In genomic region chr3:124016483-124016882, GRCh38 we compare ENCODE assay signal across 10 cellular contexts. TPM values are rescaled to one million over a fixed set of nuclear protein-coding genes. Genes with fewer than 3 reads are reported as not detected.
A peak's percentile ranks its signal among the peaks of the same experiment; 100 is the strongest.
DNase-seq lines count a peak whose midpoint lies in the region; FAIRE-seq and TF ChIP-seq lines count a peak whose summit lies in the region.
"Not testable (repeated sequence)": the region's sequence is repeated elsewhere in the genome, so short reads cannot be mapped to it uniquely, and the experiment has no call there.
"Had no signal": no experiment of that assay in that cellular context is flagged by ENCODE, and none has a peak within 500 bp of the region (broad histone marks: within the 10 kb centered on the region; RNA-seq: fewer than 3 reads in every experiment).

No MANE protein-coding gene starts in this region.

- dilution Hi-C loops in keratinocyte (cut with MboI; ENCODE audit: extremely low pct_ligation_motif_present, low sequenced_read_pairs) = not testable (repeated sequence)

- H3K36me3 ChIP-seq in NT2/D1 (ENCODE audit: insufficient read depth, insufficient read length, low read length); keratinocyte (ENCODE audit: control insufficient read depth in 2 of 2, extremely low read depth in 1 of 2, insufficient read depth in 2 of 2, low read length in 2 of 2); parathyroid adenoma (ENCODE audit: control insufficient read depth, insufficient read depth, low read length): not testable (repeated sequence)

- not testable (repeated sequence) for H2AFZ ChIP-seq in keratinocyte (ENCODE audit: control insufficient read depth, low read length)
- peak overlapping the region; percentile 50 for H2AFZ ChIP-seq in parathyroid adenoma

- peak; percentile 56 for TF ChIP-seq CTCF in 22Rv1 (IDR thresholded peaks at IDR 0.05)
- peak in 2 of 3 experiments; percentile 12 to 28 for TF ChIP-seq CTCF in keratinocyte (optimal IDR thresholded peaks at IDR 0.05 in 1 of 3, IDR thresholded peaks at IDR 0.05 in 1 of 3, conservative IDR thresholded peaks at IDR 0.05 in 1 of 3; ENCODE audit: extremely low read depth in 1 of 3, insufficient read depth in 2 of 3, low read length in 3 of 3)
- peak; percentile 83 for TF ChIP-seq CTCF in parathyroid adenoma (IDR thresholded peaks at IDR 0.05)

- not testable (repeated sequence) for H3K79me2 ChIP-seq in keratinocyte (ENCODE audit: control insufficient read depth, insufficient read depth, low read length); parathyroid adenoma

- not testable (repeated sequence) for H3K9me1 ChIP-seq in keratinocyte (ENCODE audit: control insufficient read depth, extremely low read depth, insufficient read depth, low read length)

- in situ Hi-C loops in G401 (cut with HindIII; ENCODE audit: low sequenced_read_pairs) = not testable (repeated sequence)

- not testable (repeated sequence) for H3K9ac ChIP-seq in NT2/D1 (ENCODE audit: insufficient read length, low read depth); keratinocyte (ENCODE audit: control insufficient read depth, extremely low read depth, insufficient read depth, low read length); parathyroid adenoma

- not testable (repeated sequence) for H3K4me2 ChIP-seq in keratinocyte (ENCODE audit: control insufficient read depth, extremely low read depth, insufficient read depth, low read depth, low read length); parathyroid adenoma (ENCODE audit: low read length)

- H3K4me3 ChIP-seq in NT2/D1 (ENCODE audit: insufficient read length, low read depth); keratinocyte (ENCODE audit: control insufficient read depth in 2 of 3, extremely low read depth in 1 of 3, insufficient read depth in 2 of 3, low read depth in 1 of 3, low read length in 3 of 3); parathyroid adenoma (ENCODE audit: low read depth, low read length): not testable (repeated sequence)

- not testable (repeated sequence) for H4K20me1 ChIP-seq in keratinocyte (ENCODE audit: control insufficient read depth, extremely low read depth, insufficient read depth, low read length)

- not testable (repeated sequence) for H3K27ac ChIP-seq in 22Rv1; keratinocyte (ENCODE audit: control insufficient read depth, insufficient read depth, low read length); parathyroid adenoma

- H3K9me3 ChIP-seq in NT2/D1 (ENCODE audit: insufficient read depth, low read length); keratinocyte (ENCODE audit: control insufficient read depth, low read depth, low read length); parathyroid adenoma (ENCODE audit: control insufficient read depth, low read length): not testable (repeated sequence)

- DNase-seq in G401 (ENCODE audit: low spot score) = peak; percentile 41
- peak; percentile 63 for DNase-seq in M059J (ENCODE audit: low read depth)
- peak; percentile 54 for DNase-seq in NT2/D1 (ENCODE audit: low read depth, low spot score)
- peak; percentile 19 for DNase-seq in amniotic stem cell (lab: John Stamatoyannopoulos, UW)
- peak; percentile 6 for DNase-seq in fibroblast of gingiva (ENCODE audit: low read depth)
- DNase-seq in keratinocyte (ENCODE audit: low read depth, low spot score) = not testable (repeated sequence)

- H3K27me3 ChIP-seq in NT2/D1 (ENCODE audit: insufficient read depth, insufficient read length); parathyroid adenoma (ENCODE audit: control insufficient read depth, insufficient read depth, low read length): not testable (repeated sequence)
- H3K27me3 ChIP-seq in keratinocyte (ENCODE audit: control insufficient read depth, extremely low read depth, insufficient read depth, low read length) = peaks cover 11% of the 10 kb centered on the region

- FAIRE-seq in keratinocyte (lab: Jason Lieb, UNC) = not testable (repeated sequence)

- not testable (repeated sequence) for H3K4me1 ChIP-seq in NT2/D1 (ENCODE audit: insufficient read depth, insufficient read length); keratinocyte (ENCODE audit: control insufficient read depth, extremely low read depth, insufficient read depth, low read length); parathyroid adenoma

RNA-seq across cellular contexts. Expression of gene KALRN, which starts 16.7 kb away (rescaled TPM):
- total RNA-seq in G401 (2014; rRNA removed; shearing (Covaris generic)) = 0.80 and 1.1 TPM in 2 replicates
- 6.2 and 14.1 TPM in 2 replicates for total RNA-seq in M059J (2014; rRNA removed; shearing (Covaris generic))
- 0.66 to 0.91 TPM (median 0.73 TPM) in 3 replicates for polyA plus RNA-seq in keratinocyte
- polyA plus RNA-seq in keratinocyte (2011; ENCODE audit: low read depth) = 5.1 TPM
- polyA plus RNA-seq in keratinocyte (2011; cell fraction: cytosol; rRNA removed) = 0.68 and 1.4 TPM in 2 replicates
- 2.2 and 3.0 TPM in 2 replicates for polyA plus RNA-seq in keratinocyte (2011; cell fraction: nucleus; rRNA removed)
- polyA plus RNA-seq in keratinocyte (2012; ENCODE audit: low replicate concordance) = 0.52 and 3.1 TPM in 2 replicates
- polyA minus RNA-seq in keratinocyte = 0.36 to 2.0 TPM (median 0.96 TPM) in 3 replicates
- 0.96 TPM for polyA minus RNA-seq in keratinocyte (2011; cell fraction: cytosol; rRNA and poly(A)+ RNA removed)
- polyA minus RNA-seq in keratinocyte (2011; cell fraction: nucleus; rRNA and poly(A)+ RNA removed) = 2.1 and 2.4 TPM in 2 replicates

RNA-seq across cellular contexts. Expression of gene ROPN1, which starts 24.6 kb away (rescaled TPM):
- total RNA-seq in G401 (2014; rRNA removed; shearing (Covaris generic)) = not detected in 2 replicates
- total RNA-seq in M059J (2014; rRNA removed; shearing (Covaris generic)) = not detected in 2 replicates
- polyA plus RNA-seq in keratinocyte = 0.35 to 0.62 TPM (median 0.45 TPM) in 3 replicates
- not detected for polyA plus RNA-seq in keratinocyte (2011; ENCODE audit: low read depth)
- 0.52 and 0.80 TPM in 2 replicates for polyA plus RNA-seq in keratinocyte (2011; cell fraction: cytosol; rRNA removed)
- polyA plus RNA-seq in keratinocyte (2011; cell fraction: nucleus; rRNA removed) = 0.41 and 1.0 TPM in 2 replicates
- polyA plus RNA-seq in keratinocyte (2012; ENCODE audit: low replicate concordance) = 0.23 and 0.40 TPM in 2 replicates
- polyA minus RNA-seq in keratinocyte = 0.53 TPM in 1 of 3 replicates, not detected in the others
- not detected for polyA minus RNA-seq in keratinocyte (2011; cell fraction: cytosol; rRNA and poly(A)+ RNA removed)
- polyA minus RNA-seq in keratinocyte (2011; cell fraction: nucleus; rRNA and poly(A)+ RNA removed) = not detected in 2 replicates
- total RNA-seq: activated CD8-positive, alpha-beta memory T cell treated with anti-CD3 and anti-CD28 coated beads for 36 hours; activated naive CD8-positive, alpha-beta T cell treated with anti-CD3 and anti-CD28 coated beads, Interleukin-2, amount 10 ng/mL, durations not matched to agents 7 days and 5 days had no signal

RNA-seq across cellular contexts. Expression of gene CCDC14, which starts 55.5 kb away (rescaled TPM):
- total RNA-seq in G401 (2014; rRNA removed; shearing (Covaris generic)) = 8.9 and 24.5 TPM in 2 replicates
- 42.8 and 59.8 TPM in 2 replicates for total RNA-seq in M059J (2014; rRNA removed; shearing (Covaris generic))
- 29.8 to 63.7 TPM (median 50.5 TPM) in 3 replicates for polyA plus RNA-seq in keratinocyte
- polyA plus RNA-seq in keratinocyte (2011; ENCODE audit: low read depth) = 16.5 TPM
- 10.8 and 19.8 TPM in 2 replicates for polyA plus RNA-seq in keratinocyte (2011; cell fraction: cytosol; rRNA removed)
- 245 and 288 TPM in 2 replicates for polyA plus RNA-seq in keratinocyte (2011; cell fraction: nucleus; rRNA removed)
- 15.0 and 16.3 TPM in 2 replicates for polyA plus RNA-seq in keratinocyte (2012; ENCODE audit: low replicate concordance)
- 26.6 to 68.9 TPM (median 44.2 TPM) in 3 replicates for polyA minus RNA-seq in keratinocyte
- polyA minus RNA-seq in keratinocyte (2011; cell fraction: cytosol; rRNA and poly(A)+ RNA removed) = 6.1 TPM
- 34.4 and 74.2 TPM in 2 replicates for polyA minus RNA-seq in keratinocyte (2011; cell fraction: nucleus; rRNA and poly(A)+ RNA removed)

Comparison
In these comparisons a context has a peak if more than half of its experiments do, and no peak if none do; other contexts are left out.
1. CTCF ChIP-seq: peak in every context shown above with its lines; median percentile 83 in parathyroid adenoma; 56 in 22Rv1; 20 in keratinocyte.